25 cellular contexts compared by ENCODE assay signal in the genomic region with DNA sequence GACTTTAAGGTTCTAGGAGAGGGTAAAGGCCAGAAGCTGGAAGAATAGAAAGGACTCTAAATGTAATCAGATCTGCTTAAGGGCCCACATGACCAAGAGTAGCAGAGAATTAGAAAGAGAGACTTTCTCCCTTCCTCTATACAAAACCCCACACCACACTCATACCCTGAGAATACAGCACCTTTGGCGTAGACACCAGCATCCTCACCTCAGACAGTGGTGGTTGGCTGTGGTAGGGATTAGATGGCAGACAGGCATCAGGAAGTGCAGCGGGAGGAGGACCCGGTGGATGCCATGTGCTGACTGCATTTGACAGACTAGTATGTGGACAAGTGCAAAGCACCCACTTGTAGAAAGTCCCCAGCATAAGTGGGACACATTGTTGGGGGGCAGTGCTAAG.
"Had no signal": no experiment of that assay in that cellular context is flagged by ENCODE, and none has a peak within 500 bp of the region (broad histone marks: within the 10 kb centered on the region; RNA-seq: fewer than 3 reads in every experiment).

No MANE protein-coding gene starts in this region.

- DNase-seq: activated CD4-positive, alpha-beta T cell treated with anti-CD3 and anti-CD28 coated beads for 36 hours; activated CD4-positive, alpha-beta T cell treated with anti-CD3 and anti-CD28 coated beads, Interleukin-2, amount 10 ng/mL, durations not matched to agents 7 days and 5 days; activated CD4-positive, alpha-beta T cell treated with anti-CD3 and anti-CD28 coated beads, Interleukin-2, amount 50 U/mL, for 4 hours; activated CD4-positive, CD25-positive, alpha-beta regulatory T cell; activated CD4-positive, CD25-positive, alpha-beta regulatory T cell treated with anti-CD3 and anti-CD28 coated beads, Interleukin-2, amount 50 U/mL, for 72 hours; activated CD8-positive, alpha-beta memory T cell treated with anti-CD3 and anti-CD28 coated beads for 24 hours; activated CD8-positive, alpha-beta T cell treated with anti-CD3 and anti-CD28 coated beads for 36 hours; activated effector memory CD4-positive, alpha-beta T cell treated with Interleukin-2 at 50 U/mL for 16 hours; activated gamma-delta T cell treated with Interleukin-2 at 50 U/mL for 16 hours; activated naive CD4-positive, alpha-beta T cell treated with anti-CD3 and anti-CD28 coated beads for 36 hours; activated T-cell treated with anti-CD3 and anti-CD28 coated beads, Interleukin-2, amount 50 U/mL, for 4 hours; amniotic stem cell; anterior cingulate cortex; brain microvascular endothelial cell; cortex of kidney; dermis blood vessel endothelial cell; effector CD4-positive, alpha-beta T cell; esophagus squamous epithelium; foreskin melanocyte; heart right ventricle; T-helper 2 cell had no signal

- H3K27ac Mint-ChIP-seq: activated CD4-positive, alpha-beta T cell treated with anti-CD3 and anti-CD28 coated beads for 36 hours; activated CD4-positive, alpha-beta T cell treated with anti-CD3 and anti-CD28 coated beads, Interleukin-2, amount 10 ng/mL, durations not matched to agents 7 days and 5 days; activated CD8-positive, alpha-beta T cell treated with anti-CD3 and anti-CD28 coated beads for 36 hours; activated naive CD4-positive, alpha-beta T cell treated with anti-CD3 and anti-CD28 coated beads for 36 hours; activated naive CD4-positive, alpha-beta T cell treated with anti-CD3 and anti-CD28 coated beads, Interleukin-2, amount 50 U/mL, for 72 hours; activated T-helper 17 cell treated with anti-CD3 and anti-CD28 coated beads, Interleukin-2, amount 50 U/mL, for 72 hours had no signal

- ATAC-seq: activated CD4-positive, alpha-beta T cell treated with anti-CD3 and anti-CD28 coated beads for 36 hours; activated CD8-positive, alpha-beta T cell treated with anti-CD3 and anti-CD28 coated beads for 36 hours; activated naive CD4-positive, alpha-beta T cell treated with anti-CD3 and anti-CD28 coated beads, Interleukin-2, amount 50 U/mL, for 72 hours; activated T-cell treated with anti-CD3 and anti-CD28 coated beads, Interleukin-2, amount 50 U/mL, for 4 hours; activated T-helper 17 cell treated with anti-CD3 and anti-CD28 coated beads, Interleukin-2, amount 50 U/mL, for 72 hours; gastroesophageal sphincter; heart right ventricle had no signal

- H3K36me3 ChIP-seq: brain microvascular endothelial cell, gastroesophageal sphincter had no signal

- H3K4me1 Mint-ChIP-seq: activated T-helper 17 cell treated with anti-CD3 and anti-CD28 coated beads, Interleukin-2, amount 50 U/mL, for 72 hours had no signal

- H3K27me3 ChIP-seq: brain microvascular endothelial cell, esophagus squamous epithelium, gastroesophageal sphincter, heart right ventricle had no signal

- H3K27me3 Mint-ChIP-seq: activated CD4-positive, alpha-beta T cell treated with anti-CD3 and anti-CD28 coated beads for 36 hours; activated CD4-positive, alpha-beta T cell treated with anti-CD3 and anti-CD28 coated beads, Interleukin-2, amount 10 ng/mL, durations not matched to agents 7 days and 5 days; activated CD8-positive, alpha-beta T cell treated with anti-CD3 and anti-CD28 coated beads for 36 hours; activated T-helper 17 cell treated with anti-CD3 and anti-CD28 coated beads, Interleukin-2, amount 50 U/mL, for 72 hours had no signal

- H3K27ac ChIP-seq: brain microvascular endothelial cell, epithelial cell of prostate, esophagus squamous epithelium, gastroesophageal sphincter, heart right ventricle had no signal

- H3K4me1 ChIP-seq: esophagus squamous epithelium, gastroesophageal sphincter, heart right ventricle had no signal

- H3K4me3 Mint-ChIP-seq: activated CD4-positive, alpha-beta T cell treated with anti-CD3 and anti-CD28 coated beads for 36 hours; activated CD4-positive, alpha-beta T cell treated with anti-CD3 and anti-CD28 coated beads, Interleukin-2, amount 10 ng/mL, durations not matched to agents 7 days and 5 days; activated CD8-positive, alpha-beta T cell treated with anti-CD3 and anti-CD28 coated beads for 36 hours; activated naive CD4-positive, alpha-beta T cell treated with anti-CD3 and anti-CD28 coated beads for 36 hours; activated T-cell treated with anti-CD3 and anti-CD28 coated beads, Interleukin-2, amount 50 U/mL, for 4 hours; activated T-helper 17 cell treated with anti-CD3 and anti-CD28 coated beads, Interleukin-2, amount 50 U/mL, for 72 hours had no signal

- H3K9me3 Mint-ChIP-seq: activated naive CD4-positive, alpha-beta T cell treated with anti-CD3 and anti-CD28 coated beads for 36 hours; activated T-cell treated with anti-CD3 and anti-CD28 coated beads, Interleukin-2, amount 50 U/mL, for 4 hours; activated T-helper 17 cell treated with anti-CD3 and anti-CD28 coated beads, Interleukin-2, amount 50 U/mL, for 72 hours had no signal

- H3K4me3 ChIP-seq: esophagus squamous epithelium, gastroesophageal sphincter, heart right ventricle had no signal

- H3K9me3 ChIP-seq: esophagus squamous epithelium, gastroesophageal sphincter, heart right ventricle had no signal
